ENCODE assay signal across 9 cellular contexts in genomic region chr7:111198255-111198654, GRCh38.
DNase-seq lines count a peak whose midpoint lies in the region; ATAC-seq and TF ChIP-seq lines count a peak whose summit lies in the region.
"Had no signal": no experiment of that assay in that cellular context is flagged by ENCODE, and none has a peak within 500 bp of the region (broad histone marks: within the 10 kb centered on the region; RNA-seq: fewer than 3 reads in every experiment).

No MANE protein-coding gene starts in this region.

- H2AFZ ChIP-seq in H9 (ENCODE audit: low read length): no peak overlapping the region

- no peak overlapping the region for H4K5ac ChIP-seq in H9 (ENCODE audit: insufficient read length, low read depth, low read length)

- no peak overlapping the region for H3K4me2 ChIP-seq in H9 (ENCODE audit: insufficient read depth, insufficient read length, low read length)

- no peaks in the 10 kb centered on the region for H3K23me2 ChIP-seq in H9 (ENCODE audit: insufficient read length, low read depth, low read length, poor library complexity, severe bottlenecking)

- H3K27me3 ChIP-seq in SJCRH30 (no peaks in the 10 kb centered on the region), H9 (ENCODE audit: insufficient read depth, low read length) (no peaks in the 10 kb centered on the region)

- POLR2A ChIA-PET in activated CD8-positive, alpha-beta T cell treated with anti-CD3 and anti-CD28 coated beads for 36 hours (lab: Charles Lee): no interaction called here
- POLR2A ChIA-PET in activated CD8-positive, alpha-beta T cell treated with anti-CD3 and anti-CD28 coated beads, Interleukin-2, amount 10 ng/mL, durations not matched to agents 7 days and 5 days (lab: Charles Lee): no interaction called here

- peak; percentile 10 for DNase-seq in activated CD8-positive, alpha-beta T cell treated with anti-CD3 and anti-CD28 coated beads for 36 hours
- DNase-seq in activated CD8-positive, alpha-beta T cell treated with anti-CD3 and anti-CD28 coated beads, Interleukin-2, amount 10 ng/mL, durations not matched to agents 7 days and 5 days: no peak
- DNase-seq in SJCRH30: peak; percentile 60 to 81
- DNase-seq in fibroblast of mammary gland (ENCODE audit: low read depth): peak; percentile 100
- DNase-seq in stimulated activated naive CD8-positive, alpha-beta T cell treated with anti-CD3 and anti-CD28 coated beads, Interleukin-15, amount 100 ng/mL, for 72 hours: no peak
- DNase-seq in H9: no peak
- no peak for DNase-seq in HuH-7 (ENCODE audit: low spot score)
- DNase-seq: NCI-H1105 had no signal

- no peak overlapping the region for H2BK20ac ChIP-seq in H9 (ENCODE audit: low read depth, low read length, poor library complexity, severe bottlenecking)

- H3K36me3 ChIP-seq in SJCRH30: no peaks in the 10 kb centered on the region

- H3T11ph ChIP-seq in H9 (ENCODE audit: low read length): no peak overlapping the region

- H4K91ac ChIP-seq in H9 (ENCODE audit: insufficient read length, low read depth, low read length): no peak overlapping the region

- H3K14ac ChIP-seq in H9 (ENCODE audit: insufficient read depth, low read length): no peak overlapping the region

- H3K18ac ChIP-seq in H9 (ENCODE audit: insufficient read length, low read depth, low read length): no peak overlapping the region

- H3K9me3 Mint-ChIP-seq in activated CD8-positive, alpha-beta T cell treated with anti-CD3 and anti-CD28 coated beads for 36 hours: peaks cover 5% of the 10 kb centered on the region
- no peaks in the 10 kb centered on the region for H3K9me3 Mint-ChIP-seq in activated CD8-positive, alpha-beta T cell treated with anti-CD3 and anti-CD28 coated beads, Interleukin-2, amount 10 ng/mL, durations not matched to agents 7 days and 5 days (ENCODE audit: insufficient read depth)
- H3K9me3 Mint-ChIP-seq in stimulated activated naive CD8-positive, alpha-beta T cell treated with anti-CD3 and anti-CD28 coated beads, Interleukin-15, amount 100 ng/mL, for 72 hours: peaks cover 4 to 8% of the 10 kb centered on the region in 2 donors
- H3K9me3 Mint-ChIP-seq in H9: no peaks in the 10 kb centered on the region; a peak in 1 of 5 replicates

- no peak overlapping the region for H3K4me3 Mint-ChIP-seq in activated CD8-positive, alpha-beta T cell treated with anti-CD3 and anti-CD28 coated beads for 36 hours
- H3K4me3 Mint-ChIP-seq in activated CD8-positive, alpha-beta T cell treated with anti-CD3 and anti-CD28 coated beads, Interleukin-2, amount 10 ng/mL, durations not matched to agents 7 days and 5 days: no peak overlapping the region
- no peak overlapping the region for H3K4me3 Mint-ChIP-seq in stimulated activated naive CD8-positive, alpha-beta T cell treated with anti-CD3 and anti-CD28 coated beads, Interleukin-15, amount 100 ng/mL, for 72 hours
- H3K4me3 Mint-ChIP-seq in H9: no peak overlapping the region

- peak overlapping the region; percentile 8; the same call in 1 of the 2 replicates for H3K27ac ChIP-seq in SJCRH30
- no peak overlapping the region for H3K27ac ChIP-seq in H9 (ENCODE audit: insufficient read length, low read depth, low read length)

- no peak overlapping the region for H4K8ac ChIP-seq in H9 (replicated peaks; ENCODE audit: insufficient read length, low read depth, low read length)

- H3K27ac Mint-ChIP-seq in activated CD8-positive, alpha-beta T cell treated with anti-CD3 and anti-CD28 coated beads for 36 hours: no peak overlapping the region
- H3K27ac Mint-ChIP-seq in activated CD8-positive, alpha-beta T cell treated with anti-CD3 and anti-CD28 coated beads, Interleukin-2, amount 10 ng/mL, durations not matched to agents 7 days and 5 days: no peak overlapping the region
- peak overlapping the region in 1 of 2 donors; percentile 55 for H3K27ac Mint-ChIP-seq in stimulated activated naive CD8-positive, alpha-beta T cell treated with anti-CD3 and anti-CD28 coated beads, Interleukin-15, amount 100 ng/mL, for 72 hours
- no peak overlapping the region for H3K27ac Mint-ChIP-seq in H9

- no peak overlapping the region for H2BK12ac ChIP-seq in H9 (ENCODE audit: insufficient read length, low read depth, low read length)

- H2BK120ac ChIP-seq in H9 (ENCODE audit: low read depth, low read length, poor library complexity, severe bottlenecking): no peak overlapping the region

- no peak for TF ChIP-seq CTCF in activated CD8-positive, alpha-beta T cell treated with anti-CD3 and anti-CD28 coated beads for 36 hours (IDR thresholded peaks at IDR 0.05)
- TF ChIP-seq CTCF in fibroblast of mammary gland (conservative IDR thresholded peaks at IDR 0.05; ENCODE audit: control insufficient read depth, insufficient read depth, low read depth, low read length): no peak
- no peak for TF ChIP-seq CTCF in H9 (conservative IDR thresholded peaks at IDR 0.05)

- H3K4me1 ChIP-seq in SJCRH30 (peaks cover 14% of the 10 kb centered on the region), H9 (ENCODE audit: insufficient read depth, low read length) (no peaks in the 10 kb centered on the region)

- H3K9me3 ChIP-seq in SJCRH30 (replicated peaks): no peaks in the 10 kb centered on the region
- H3K9me3 ChIP-seq in H9 (ENCODE audit: control insufficient read depth, low read depth, low read length): no peaks in the 10 kb centered on the region

- H2BK15ac ChIP-seq in H9 (ENCODE audit: low read depth, low read length): no peak overlapping the region

- peaks cover 16% of the 10 kb centered on the region for H3K36me3 Mint-ChIP-seq in activated CD8-positive, alpha-beta T cell treated with anti-CD3 and anti-CD28 coated beads for 36 hours (ENCODE audit: low read depth)
- H3K36me3 Mint-ChIP-seq in activated CD8-positive, alpha-beta T cell treated with anti-CD3 and anti-CD28 coated beads, Interleukin-2, amount 10 ng/mL, durations not matched to agents 7 days and 5 days (ENCODE audit: low read depth): no peaks in the 10 kb centered on the region
- H3K36me3 Mint-ChIP-seq in H9 (ENCODE audit: insufficient read depth in 1 of 3, low read depth in 3 of 3): peaks cover 0 to 2% (median 0%) of the 10 kb centered on the region in 3 experiments; a peak in 1 of 7 replicates

- peaks cover 10% of the 10 kb centered on the region for H3K4me1 Mint-ChIP-seq in activated CD8-positive, alpha-beta T cell treated with anti-CD3 and anti-CD28 coated beads for 36 hours (ENCODE audit: low read depth)
- no peaks in the 10 kb centered on the region for H3K4me1 Mint-ChIP-seq in activated CD8-positive, alpha-beta T cell treated with anti-CD3 and anti-CD28 coated beads, Interleukin-2, amount 10 ng/mL, durations not matched to agents 7 days and 5 days (ENCODE audit: low read depth)
- H3K4me1 Mint-ChIP-seq in stimulated activated naive CD8-positive, alpha-beta T cell treated with anti-CD3 and anti-CD28 coated beads, Interleukin-15, amount 100 ng/mL, for 72 hours: peaks cover 10% of the 10 kb centered on the region
- peaks cover 7% of the 10 kb centered on the region in 2 experiments for H3K4me1 Mint-ChIP-seq in H9

- peak; percentile 56 for ATAC-seq in activated CD8-positive, alpha-beta T cell treated with anti-CD3 and anti-CD28 coated beads for 36 hours
- ATAC-seq in activated CD8-positive, alpha-beta T cell treated with anti-CD3 and anti-CD28 coated beads, Interleukin-2, amount 10 ng/mL, durations not matched to agents 7 days and 5 days: no peak
- peak; percentile 80 for ATAC-seq in stimulated activated naive CD8-positive, alpha-beta T cell treated with anti-CD3 and anti-CD28 coated beads, Interleukin-15, amount 100 ng/mL, for 72 hours
- ATAC-seq in HG03097 (IDR thresholded peaks at IDR 0.05; ENCODE audit: low FRiP score, unreplicated experiment): no peak

- H2BK5ac ChIP-seq in H9 (ENCODE audit: insufficient read length, low read length): no peak overlapping the region

- H3K4me3 ChIP-seq in SJCRH30 (no peak overlapping the region), fibroblast of mammary gland (ENCODE audit: control insufficient read depth, low read depth, low read length) (no peak overlapping the region)

- H3K23ac ChIP-seq in H9 (ENCODE audit: insufficient read length, low read depth, low read length): no peak overlapping the region

- WGBS in H9 (ENCODE audit: extremely low coverage, insufficient read length, low lambda C conversion rate): no CpG with 5 or more reads among the region's 4 CpGs

- no peaks in the 10 kb centered on the region for H3K27me3 Mint-ChIP-seq in activated CD8-positive, alpha-beta T cell treated with anti-CD3 and anti-CD28 coated beads for 36 hours
- no peaks in the 10 kb centered on the region for H3K27me3 Mint-ChIP-seq in activated CD8-positive, alpha-beta T cell treated with anti-CD3 and anti-CD28 coated beads, Interleukin-2, amount 10 ng/mL, durations not matched to agents 7 days and 5 days (ENCODE audit: low read depth)
- H3K27me3 Mint-ChIP-seq in stimulated activated naive CD8-positive, alpha-beta T cell treated with anti-CD3 and anti-CD28 coated beads, Interleukin-15, amount 100 ng/mL, for 72 hours: no peaks in the 10 kb centered on the region
- no peaks in the 10 kb centered on the region for H3K27me3 Mint-ChIP-seq in H9 (ENCODE audit: low read depth)

- CTCF ChIA-PET in activated CD8-positive, alpha-beta T cell treated with anti-CD3 and anti-CD28 coated beads for 36 hours (lab: Charles Lee): no interaction called here
- CTCF ChIA-PET in activated CD8-positive, alpha-beta T cell treated with anti-CD3 and anti-CD28 coated beads, Interleukin-2, amount 10 ng/mL, durations not matched to agents 7 days and 5 days (lab: Charles Lee): no interaction called here

- no peak overlapping the region for H3K56ac ChIP-seq in H9 (ENCODE audit: insufficient read length, low read depth, low read length)

- no peak overlapping the region for H2AK5ac ChIP-seq in H9 (ENCODE audit: insufficient read length, low read length)

- H3K79me1 ChIP-seq in H9 (ENCODE audit: insufficient read depth, low read depth, low read length, poor library complexity, severe bottlenecking): no peaks in the 10 kb centered on the region

- H4K20me1 ChIP-seq in H9 (ENCODE audit: control insufficient read depth, insufficient read depth, insufficient read length): no peaks in the 10 kb centered on the region

- no peak overlapping the region for H3K9ac ChIP-seq in H9 (ENCODE audit: extremely low read depth, insufficient read length, low read length)

- no peaks in the 10 kb centered on the region for H3K79me2 ChIP-seq in H9 (ENCODE audit: insufficient read depth, low read length)

- intact Hi-C loops in activated CD8-positive, alpha-beta T cell treated with anti-CD3 and anti-CD28 coated beads for 36 hours (cut with micrococcal nuclease): no loop called here

- no peak overlapping the region for H3K4ac ChIP-seq in H9 (ENCODE audit: low read depth, low read length)

Comparison
In these comparisons a context has a peak if more than half of its experiments do, and no peak if none do; other contexts are left out.
1. ATAC-seq: peak in activated CD8-positive, alpha-beta T cell treated with anti-CD3 and anti-CD28 coated beads for 36 hours (single experiment) and stimulated activated naive CD8-positive, alpha-beta T cell treated with anti-CD3 and anti-CD28 coated beads, Interleukin-15, amount 100 ng/mL, for 72 hours (single experiment); none in activated CD8-positive, alpha-beta T cell treated with anti-CD3 and anti-CD28 coated beads, Interleukin-2, amount 10 ng/mL, durations not matched to agents 7 days and 5 days (single experiment) and HG03097 (single experiment).
2. DNase-seq: peak in activated CD8-positive, alpha-beta T cell treated with anti-CD3 and anti-CD28 coated beads for 36 hours (single experiment), SJCRH30 (2 of 2) and fibroblast of mammary gland (single experiment); none in activated CD8-positive, alpha-beta T cell treated with anti-CD3 and anti-CD28 coated beads, Interleukin-2, amount 10 ng/mL, durations not matched to agents 7 days and 5 days (single experiment), stimulated activated naive CD8-positive, alpha-beta T cell treated with anti-CD3 and anti-CD28 coated beads, Interleukin-15, amount 100 ng/mL, for 72 hours (0 of 2), H9 (single experiment) and HuH-7 (single experiment).